ENCODE assay signal across 9 cellular contexts in genomic region chr7:116218051-116218645, GRCh38. TPM values are rescaled to one million over a fixed set of nuclear protein-coding genes. Genes with fewer than 3 reads are reported as not detected.
DNase-seq lines count a peak whose midpoint lies in the region; ATAC-seq, FAIRE-seq and TF ChIP-seq lines count a peak whose summit lies in the region.
"Had no signal": no experiment of that assay in that cellular context is flagged by ENCODE, and none has a peak within 500 bp of the region (broad histone marks: within the 10 kb centered on the region; RNA-seq: fewer than 3 reads in every experiment).

No MANE protein-coding gene starts in this region.

- H3K27ac Mint-ChIP-seq in CD4-positive, CD25-positive, alpha-beta regulatory T cell = peak overlapping the region; percentile 13 to 80 (median 72)

- H3K4me1 ChIP-seq in CD4-positive, CD25-positive, alpha-beta regulatory T cell (ENCODE audit: control insufficient read depth, insufficient read depth, low read length, poor library complexity, severe bottlenecking) = peaks cover 89% of the 10 kb centered on the region
- H3K4me1 ChIP-seq in K562 (replicated peaks in 1 of 2; ENCODE audit: control insufficient read depth in 2 of 2, insufficient read depth in 2 of 2, low read length in 2 of 2) = peaks cover 0 to 43% of the 10 kb centered on the region in 2 experiments; a peak in 3 of 5 replicates
- H3K4me1 ChIP-seq in muscle layer of colon (ENCODE audit: insufficient read depth, low read length) = peaks cover 62% of the 10 kb centered on the region

- peak in 1 of 2 experiments; percentile 19; a peak in 1 of 4 replicates for TF ChIP-seq RAD21 in K562 (CRISPR knock-in tag; conservative IDR thresholded peaks at IDR 0.05 in 1 of 2, IDR thresholded peaks at IDR 0.05 in 1 of 2)

- in situ Hi-C loops in K562 (cut with MboI) = no loop called here

- CTCF ChIA-PET in K562 (lab: Yijun Ruan, JAX; ENCODE audit: low intra/inter-chr PET ratio) = no interaction called here

- H3K4me3 Mint-ChIP-seq in CD4-positive, CD25-positive, alpha-beta regulatory T cell = peak overlapping the region; percentile 1 to 51 (median 34)

- H3K27me3 Mint-ChIP-seq in CD4-positive, CD25-positive, alpha-beta regulatory T cell = no peaks in the 10 kb centered on the region

- TF ChIP-seq CTCF in K562 (IDR thresholded peaks at IDR 0.05 in 2 of 3, conservative IDR thresholded peaks at IDR 0.05 in 1 of 3; ENCODE audit: insufficient read depth in 2 of 3, low read depth in 1 of 3, low read length in 3 of 3) = no peak

- TF ChIP-seq POLR2A in K562 (conservative IDR thresholded peaks at IDR 0.05) = no peak

- H3K9me3 ChIP-seq in CD4-positive, CD25-positive, alpha-beta regulatory T cell (ENCODE audit: control insufficient read depth in 2 of 2, low read length in 2 of 2) = no peaks in the 10 kb centered on the region
- H3K9me3 ChIP-seq in MG63 (no peaks in the 10 kb centered on the region), K562 (replicated peaks; ENCODE audit: control insufficient read depth, insufficient read depth, low read depth, low read length) (no peaks in the 10 kb centered on the region), muscle layer of colon (ENCODE audit: low read length) (no peaks in the 10 kb centered on the region)

- H3K36me3 ChIP-seq in CD4-positive, CD25-positive, alpha-beta regulatory T cell (ENCODE audit: control insufficient read depth, insufficient read depth, low read length) = no peaks in the 10 kb centered on the region
- H3K36me3 ChIP-seq in MG63 = no peaks in the 10 kb centered on the region; the same call in 1 of the 2 replicates
- H3K36me3 ChIP-seq in K562 (ENCODE audit: control insufficient read depth, insufficient read depth, low read length) = no peaks in the 10 kb centered on the region; the same call in 2 of the 3 replicates
- no peaks in the 10 kb centered on the region for H3K36me3 ChIP-seq in muscle layer of colon (ENCODE audit: insufficient read depth, low read length)

- H3K27me3 ChIP-seq in CD4-positive, CD25-positive, alpha-beta regulatory T cell (ENCODE audit: control insufficient read depth, insufficient read depth, low read length) = no peaks in the 10 kb centered on the region
- H3K27me3 ChIP-seq in MG63 = no peaks in the 10 kb centered on the region
- H3K27me3 ChIP-seq in K562 (ENCODE audit: control insufficient read depth in 2 of 2, insufficient read depth in 2 of 2, low read length in 2 of 2) = no peaks in the 10 kb centered on the region
- no peaks in the 10 kb centered on the region for H3K27me3 ChIP-seq in muscle layer of colon (ENCODE audit: control insufficient read depth in 1 of 2, insufficient read depth in 2 of 2, low read length in 2 of 2)

- peaks cover 86% of the 10 kb centered on the region for H3K79me2 ChIP-seq in K562 (ENCODE audit: control insufficient read depth, insufficient read depth, low read length)

- H3K4me2 ChIP-seq in K562 (ENCODE audit: insufficient read depth, low read length) = peak overlapping the region; percentile 20; the same call in 1 of the 2 replicates

- peak overlapping the region; percentile 46 for H3K4me3 ChIP-seq in CD4-positive, CD25-positive, alpha-beta regulatory T cell (ENCODE audit: low read depth, low read length)
- H3K4me3 ChIP-seq in MG63 (no peak overlapping the region), K562 (no peak overlapping the region), muscle layer of colon (ENCODE audit: low read depth in 1 of 2, low read length in 2 of 2) (no peak overlapping the region)

- intact Hi-C loops in K562 (cut with micrococcal nuclease) = loop anchor here (10.0 kb wide), 2 partner anchors 797 to 1967 kb away; partner anchors contain the start of gene LSM8

- TF ChIP-seq EP300 in K562 (IDR thresholded peaks at IDR 0.05; ENCODE audit: low read length) = peak; percentile 88

- DNase-seq in CD4-positive, CD25-positive, alpha-beta regulatory T cell = no peak
- DNase-seq in MG63 = peak; percentile 82
- DNase-seq in K562 (ENCODE audit: extremely low read depth in 1 of 4, low spot score in 3 of 4) = peak in 3 of 4 experiments; percentile 20 to 76 (median 39)
- no peak for DNase-seq in stimulated activated naive CD4-positive, alpha-beta T cell treated with Interleukin-2 at 50 U/mL for 16 hours (lab: John Stamatoyannopoulos, UW)
- DNase-seq: right cardiac atrium had no signal

- H3K27ac ChIP-seq in CD4-positive, CD25-positive, alpha-beta regulatory T cell (ENCODE audit: insufficient read depth, low read length, poor library complexity, severe bottlenecking) = peak overlapping the region; percentile 26
- no peak overlapping the region; the same call in 2 of the 3 replicates for H3K27ac ChIP-seq in K562 (ENCODE audit: extremely low read depth, low read depth, low read length)
- peak overlapping the region; percentile 70 for H3K27ac ChIP-seq in muscle layer of colon (ENCODE audit: low read depth, low read length)

- ATAC-seq in CD4-positive, CD25-positive, alpha-beta regulatory T cell (ENCODE audit: low read depth in 2 of 2) = no peak
- peak; percentile 73 for ATAC-seq in K562
- ATAC-seq in HG03378 (IDR thresholded peaks at IDR 0.05; ENCODE audit: unreplicated experiment) = no peak
- ATAC-seq in HG02970 (IDR thresholded peaks at IDR 0.05; ENCODE audit: low FRiP score, unreplicated experiment) = no peak
- no peak for ATAC-seq in HG03432 (IDR thresholded peaks at IDR 0.05; ENCODE audit: unreplicated experiment)

- no peak overlapping the region for H2AFZ ChIP-seq in K562 (ENCODE audit: low read depth, low read length)

- no peaks in the 10 kb centered on the region for H3K9me1 ChIP-seq in K562 (ENCODE audit: control insufficient read depth, insufficient read depth, low read length)

- FAIRE-seq in K562 (lab: Jason Lieb, UNC) = peak; percentile 68

- H3K9me3 Mint-ChIP-seq in CD4-positive, CD25-positive, alpha-beta regulatory T cell = no peaks in the 10 kb centered on the region

- no TSS peak for BruUV-seq in K562 (replicated peaks; lab: Mats Ljungman, UMichigan)

- WGBS in K562 (ENCODE audit: insufficient coverage, low coverage, missing lambda C conversion rate) = 3% methylated on average over 4 of the region's 4 CpGs

- H3K9ac ChIP-seq in K562 (ENCODE audit: insufficient read depth in 1 of 2, low read depth in 2 of 2, low read length in 2 of 2) (no peak overlapping the region), muscle layer of colon (ENCODE audit: low read length) (no peak overlapping the region)

- POLR2A ChIA-PET in K562 (lab: Yijun Ruan, JAX) = interaction anchor here (0.6 to 1.9 kb wide), 3 partner anchors 8 to 12 kb away, joined by 4 to 11 read pairs (median 4); no protein-coding TSS in a partner anchor

- peaks cover 73 to 93% (median 81%) of the 10 kb centered on the region in 4 donors for H3K4me1 Mint-ChIP-seq in CD4-positive, CD25-positive, alpha-beta regulatory T cell

- H3K36me3 Mint-ChIP-seq in CD4-positive, CD25-positive, alpha-beta regulatory T cell = peaks cover 6% of the 10 kb centered on the region

- H4K20me1 ChIP-seq in K562 (replicated peaks; ENCODE audit: control insufficient read depth, insufficient read depth, low read length) = peaks cover 26% of the 10 kb centered on the region

TF ChIP-seq in K562, 482 proteins besides CTCF, POLR2A, EP300 and RAD21 (continues in another document):
- no peak for TF ChIP-seq PTTG1 (tag; IDR thresholded peaks at IDR 0.05; ENCODE audit: low read depth)
- no peak for TF ChIP-seq FIP1L1 (IDR thresholded peaks at IDR 0.05; ENCODE audit: low read depth, low read length, poor library complexity, severe bottlenecking)
- no peak for TF ChIP-seq RFX7 (CRISPR knock-in tag; IDR thresholded peaks at IDR 0.05)
- no peak for TF ChIP-seq ARHGAP35 (IDR thresholded peaks at IDR 0.05; ENCODE audit: partially characterized antibody)
- no peak for TF ChIP-seq ZNF12 (CRISPR knock-in tag; IDR thresholded peaks at IDR 0.05)
- TF ChIP-seq CBFA2T2 (conservative IDR thresholded peaks at IDR 0.05) = peak; percentile 91
- TF ChIP-seq THAP7 (CRISPR knock-in tag; IDR thresholded peaks at IDR 0.05) = no peak
- no peak for TF ChIP-seq TCF7L2 (IDR thresholded peaks at IDR 0.05; ENCODE audit: low read depth, low read length)

RNA-seq across cellular contexts. Expression of gene TES, which starts 7.8 kb away (rescaled TPM):
- 91.6 TPM for total RNA-seq in CD4-positive, CD25-positive, alpha-beta regulatory T cell
- 100 to 1,000 TPM; 144 to 198 (median 191) TPM for polyA plus RNA-seq in CD4-positive, CD25-positive, alpha-beta regulatory T cell
- 39.1 and 97.0 TPM in 2 replicates for total RNA-seq in MG63 (2014; rRNA removed; shearing (Covaris generic); ENCODE audit: low replicate concordance)
- 19.0 and 47.8 TPM in 2 replicates for total RNA-seq in K562 (2011; cell fraction: chromatin; rRNA removed; ENCODE audit: low replicate concordance)
- 12.1 and 15.0 TPM in 2 replicates for total RNA-seq in K562 (2011; cell fraction: nucleolus; rRNA removed)
- 20.7 and 21.8 TPM in 2 replicates for total RNA-seq in K562 (2011; cell fraction: nucleoplasm; rRNA removed)
- total RNA-seq in K562 (2014; rRNA removed) (57.6 and 61.6 TPM in 2 replicates), K562 (2014; rRNA removed; fragmentation: Illumina TruSeq; extraction: Trizol) (53.8 and 61.6 TPM in 2 replicates), K562 (2015; rRNA removed; fragmentation: Illumina TruSeq; extraction: Trizol) (40.9 and 43.8 TPM in 2 replicates), K562 (2021) (52.1 and 58.0 TPM in 2 replicates)
- polyA plus RNA-seq in K562 (2011; rRNA removed) (34.3 and 41.7 TPM in 2 replicates), K562 (2014; fragmentation: Illumina TruSeq; extraction: Trizol) (54.6 and 56.3 TPM in 2 replicates), K562 (2014; fragmentation: Nextera tagmentation; extraction: Ambion mirVana) (10 to 100 TPM; 20.7 to 26.3 TPM), K562 (2014; rRNA removed) (56.1 and 57.7 TPM in 2 replicates)
- 13.8 and 21.1 TPM in 2 replicates for polyA plus RNA-seq in K562 (2011; cell fraction: cytosol; rRNA removed)
- 18.6 and 49.8 TPM in 2 replicates for polyA plus RNA-seq in K562 (2011; cell fraction: nucleus; rRNA removed)
- polyA plus RNA-seq in K562 (2012) = 49.7 and 119 TPM in 2 replicates
- 27.7 and 33.4 TPM in 2 replicates for polyA minus RNA-seq in K562 (2011; rRNA and poly(A)+ RNA removed)
- polyA minus RNA-seq in K562 (2011; cell fraction: cytosol; rRNA and poly(A)+ RNA removed) = 11.3 and 15.4 TPM in 2 replicates
- polyA minus RNA-seq in K562 (2011; cell fraction: nucleus; rRNA and poly(A)+ RNA removed) = 7.0 and 26.5 TPM in 2 replicates

Comparison
In these comparisons a context has a peak if more than half of its experiments do, and no peak if none do; other contexts are left out.
1. DNase-seq: peak in MG63 (single experiment) and K562 (3 of 4); none in CD4-positive, CD25-positive, alpha-beta regulatory T cell (0 of 3) and stimulated activated naive CD4-positive, alpha-beta T cell treated with Interleukin-2 at 50 U/mL for 16 hours (single experiment).